15 cellular contexts compared by ENCODE assay signal in the genomic region with DNA sequence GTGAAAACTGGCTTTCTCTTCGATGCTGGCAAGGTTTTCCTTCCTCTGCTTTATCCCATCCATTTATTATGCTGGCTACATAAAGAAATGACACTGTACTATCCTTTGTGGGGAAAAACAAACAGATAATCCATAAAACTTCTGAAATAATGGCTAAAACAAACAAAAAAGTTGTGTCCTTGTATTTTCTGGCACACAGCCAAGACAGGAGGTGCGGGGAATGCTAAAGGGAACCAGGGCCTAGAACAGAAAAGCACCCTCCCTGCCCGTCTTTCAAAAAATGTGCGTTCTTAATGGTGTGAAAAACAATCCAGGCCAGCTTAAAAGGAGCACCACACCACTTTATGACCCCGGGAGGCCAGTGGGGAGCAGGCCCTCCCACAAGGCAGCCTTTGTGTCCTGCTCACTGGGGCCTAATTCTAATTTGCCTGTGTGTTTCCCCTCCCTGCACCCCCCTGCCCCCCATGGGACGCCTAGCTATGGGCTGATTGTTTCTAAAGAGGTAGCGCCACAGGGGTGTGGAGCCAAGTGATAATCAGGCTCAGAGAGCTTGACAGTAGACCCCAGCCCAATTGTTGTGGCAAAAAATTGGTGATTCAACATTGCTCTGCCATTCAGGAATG.
DNase-seq lines count a peak whose midpoint lies in the region; ATAC-seq, FAIRE-seq and TF ChIP-seq lines count a peak whose summit lies in the region.
"Had no signal": no experiment of that assay in that cellular context is flagged by ENCODE, and none has a peak within 500 bp of the region (broad histone marks: within the 10 kb centered on the region; RNA-seq: fewer than 3 reads in every experiment).

No MANE protein-coding gene starts in this region.

- peak; percentile 66 for DNase-seq in H7
- DNase-seq in NCI-H1417 treated with DMSO at 0.1 percent for 48 hours (lab: John Stamatoyannopoulos, UW): peak; percentile 23
- DNase-seq in astrocyte of the hippocampus (ENCODE audit: low read depth, low spot score): peak; percentile 24
- DNase-seq in mesendoderm: peak; percentile 97
- no peak for DNase-seq in heart left ventricle
- DNase-seq in D721Med (ENCODE audit: insufficient read length, low spot score): no peak
- no peak for DNase-seq in chondrocyte (ENCODE audit: low spot score)
- DNase-seq: activated T-cell treated with anti-CD3 and anti-CD28 coated beads for 4 hours; adrenal gland; CD4-positive, alpha-beta T cell; dorsolateral prefrontal cortex; NCI-H510A; WERI-Rb-1 had no signal

- no peak overlapping the region for H3K4ac ChIP-seq in mesendoderm (ENCODE audit: low read depth, low read length)

- no peak for TF ChIP-seq POLR2A in heart left ventricle (IDR thresholded peaks at IDR 0.05)

- peak overlapping the region; percentile 88 for H2BK15ac ChIP-seq in mesendoderm (replicated peaks; ENCODE audit: low read depth)

- intact Hi-C loops in heart left ventricle (cut with DNase I): no loop called here

- peak overlapping the region; percentile 61 for H3K27ac ChIP-seq in mesendoderm (ENCODE audit: low read depth, low read length)
- H3K27ac ChIP-seq in heart left ventricle: no peak overlapping the region
- H3K27ac ChIP-seq: adrenal gland, dorsolateral prefrontal cortex, WERI-Rb-1 had no signal

- H3K4me3 Mint-ChIP-seq in chondrocyte (ENCODE audit: unreplicated experiment): no peak overlapping the region
- H3K4me3 Mint-ChIP-seq: CD4-positive, alpha-beta T cell had no signal

- H3K18ac ChIP-seq in mesendoderm (ENCODE audit: low read length): peak overlapping the region; percentile 84

- H3K36me3 Mint-ChIP-seq in chondrocyte (ENCODE audit: low read depth): peaks cover 7% of the 10 kb centered on the region

- H3K4me3 ChIP-seq in H7 (ENCODE audit: insufficient read depth, low read depth, low read length) (no peak overlapping the region), mesendoderm (ENCODE audit: low read length) (no peak overlapping the region), heart left ventricle (no peak overlapping the region)
- H3K4me3 ChIP-seq: adrenal gland, dorsolateral prefrontal cortex, lung had no signal

- H3K9me3 ChIP-seq in heart left ventricle: no peaks in the 10 kb centered on the region
- H3K9me3 ChIP-seq: adrenal gland had no signal

- peak overlapping the region; percentile 94 for H2BK120ac ChIP-seq in mesendoderm (ENCODE audit: low read depth, low read length)

- H3K23ac ChIP-seq in mesendoderm (ENCODE audit: low read length): no peak overlapping the region

- H3K27me3 Mint-ChIP-seq in chondrocyte (ENCODE audit: low read depth): no peaks in the 10 kb centered on the region

- no peak overlapping the region for H2AK5ac ChIP-seq in mesendoderm (ENCODE audit: low read length)

- no peak for TF ChIP-seq CTCF in heart left ventricle (IDR thresholded peaks at IDR 0.05)
- TF ChIP-seq CTCF in D721Med (IDR thresholded peaks at IDR 0.05; ENCODE audit: insufficient read depth, missing control alignments): no peak
- no peak for TF ChIP-seq CTCF in chondrocyte (IDR thresholded peaks at IDR 0.05)

- H3K36me3 ChIP-seq in H7 (replicated peaks; ENCODE audit: control insufficient read depth, insufficient read depth, low read length) (no peaks in the 10 kb centered on the region), mesendoderm (ENCODE audit: control insufficient read depth, insufficient read depth, low read length) (no peaks in the 10 kb centered on the region), heart left ventricle (peaks cover 0 to 5% (median 0%) of the 10 kb centered on the region in 9 donors)
- H3K36me3 ChIP-seq: adrenal gland, WERI-Rb-1 had no signal

- FAIRE-seq in D721Med (lab: Jason Lieb, UNC): no peak

- no peak overlapping the region for H4K8ac ChIP-seq in mesendoderm (ENCODE audit: low read depth, low read length)

- no peaks in the 10 kb centered on the region for H3K79me1 ChIP-seq in mesendoderm (ENCODE audit: low read length)

- H3K4me1 ChIP-seq in mesendoderm (ENCODE audit: control insufficient read depth, low read depth, low read length): peaks cover 15% of the 10 kb centered on the region
- H3K4me1 ChIP-seq in heart left ventricle: no peaks in the 10 kb centered on the region
- H3K4me1 ChIP-seq: adrenal gland had no signal

- no peaks in the 10 kb centered on the region for H3K79me2 ChIP-seq in mesendoderm (ENCODE audit: control insufficient read depth, insufficient read depth, low read length)

- peaks cover 6% of the 10 kb centered on the region for H3K4me1 Mint-ChIP-seq in chondrocyte (ENCODE audit: low read depth)

- peak overlapping the region; percentile 18 for H3K9ac ChIP-seq in mesendoderm (ENCODE audit: low read length)

- H3K56ac ChIP-seq in mesendoderm (ENCODE audit: low read length): peak overlapping the region; percentile 57

- H3K9me3 Mint-ChIP-seq in chondrocyte (ENCODE audit: low read depth): no peaks in the 10 kb centered on the region
- H3K9me3 Mint-ChIP-seq: CD4-positive, alpha-beta T cell had no signal

- H4K5ac ChIP-seq in mesendoderm (ENCODE audit: low read length): no peak overlapping the region

- H2BK5ac ChIP-seq in mesendoderm (ENCODE audit: low read length): peak overlapping the region; percentile 44

- H3K4me2 ChIP-seq in mesendoderm (ENCODE audit: low read length): no peak overlapping the region

- no peak overlapping the region for H3K27ac Mint-ChIP-seq in chondrocyte (ENCODE audit: unreplicated experiment)
- H3K27ac Mint-ChIP-seq: CD4-positive, alpha-beta T cell had no signal

- whole genome bisulfite sequencing in mesendoderm (ENCODE audit: extremely low coverage, insufficient coverage, low lambda C conversion rate): no CpG with 5 or more reads among the region's 7 CpGs
- 32 to 49% (median 41%) methylated on average over 7 of the region's 7 CpGs for WGBS in heart left ventricle, 4 donors

- H3K27me3 ChIP-seq in H7 (ENCODE audit: control insufficient read depth, insufficient read depth, low read length): no peaks in the 10 kb centered on the region; the same call in 1 of the 2 replicates
- no peaks in the 10 kb centered on the region for H3K27me3 ChIP-seq in mesendoderm (ENCODE audit: insufficient read depth, low read length, poor library complexity)
- H3K27me3 ChIP-seq in heart left ventricle: no peaks in the 10 kb centered on the region
- H3K27me3 ChIP-seq: dorsolateral prefrontal cortex had no signal

- ATAC-seq in HG02763 (IDR thresholded peaks at IDR 0.05; ENCODE audit: unreplicated experiment) (no peak), heart left ventricle (no peak)

Comparison
In these comparisons a context has a peak if more than half of its experiments do, and no peak if none do; other contexts are left out.
1. DNase-seq: peak in H7 (single experiment), NCI-H1417 treated with DMSO at 0.1 percent for 48 hours (single experiment), astrocyte of the hippocampus (single experiment) and mesendoderm (single experiment); none in heart left ventricle (0 of 5), D721Med (single experiment) and chondrocyte (single experiment).